In genomic region chr13:48890386-48890785, GRCh38 we compare ENCODE assay signal across 20 cellular contexts.
DNase-seq lines count a peak whose midpoint lies in the region; ATAC-seq and TF ChIP-seq lines count a peak whose summit lies in the region.
"Had no signal": no experiment of that assay in that cellular context is flagged by ENCODE, and none has a peak within 500 bp of the region (broad histone marks: within the 10 kb centered on the region; RNA-seq: fewer than 3 reads in every experiment).

No MANE protein-coding gene starts in this region.

- no peaks in the 10 kb centered on the region for H3K27me3 ChIP-seq in smooth muscle cell (ENCODE audit: low read depth)
- H3K27me3 ChIP-seq in SJCRH30, result no peaks in the 10 kb centered on the region

- no peaks in the 10 kb centered on the region for H3K79me2 ChIP-seq in smooth muscle cell (ENCODE audit: low read depth)

- H3K27ac Mint-ChIP-seq in activated T-helper 17 cell treated with anti-CD3 and anti-CD28 coated beads, Interleukin-2, amount 50 U/mL, for 72 hours, result peak overlapping the region; percentile 9

- H3K9me3 ChIP-seq in smooth muscle cell (replicated peaks; ENCODE audit: low read depth) (no peaks in the 10 kb centered on the region), SJCRH30 (replicated peaks) (no peaks in the 10 kb centered on the region)

- peaks cover 21% of the 10 kb centered on the region for H3F3A ChIP-seq in smooth muscle cell (ENCODE audit: low read depth)

- H3K4me1 ChIP-seq in smooth muscle cell (ENCODE audit: low read depth) (no peaks in the 10 kb centered on the region), SJCRH30 (peaks cover 10% of the 10 kb centered on the region; the same call in 1 of the 2 replicates)

- H3K27ac ChIP-seq in smooth muscle cell (ENCODE audit: low read depth) (peak overlapping the region; percentile 97), SJCRH30 (no peak overlapping the region)
- H3K27ac ChIP-seq: SK-N-MC had no signal

- no peak overlapping the region for H3K9ac ChIP-seq in smooth muscle cell (ENCODE audit: low read depth)

- WGBS in smooth muscle cell (ENCODE audit: low lambda C conversion rate), result 36% methylated on average over 3 of the region's 3 CpGs

- H4K20me1 ChIP-seq in smooth muscle cell (ENCODE audit: low read depth), result no peaks in the 10 kb centered on the region

- H3K9me3 Mint-ChIP-seq in activated T-helper 17 cell treated with anti-CD3 and anti-CD28 coated beads, Interleukin-2, amount 50 U/mL, for 72 hours, result peaks cover 4% of the 10 kb centered on the region

- H3K27me3 Mint-ChIP-seq in activated T-helper 17 cell treated with anti-CD3 and anti-CD28 coated beads, Interleukin-2, amount 50 U/mL, for 72 hours, result no peaks in the 10 kb centered on the region

- no peaks in the 10 kb centered on the region for H3K36me3 ChIP-seq in smooth muscle cell (ENCODE audit: low read depth)
- H3K36me3 ChIP-seq in SJCRH30, result no peaks in the 10 kb centered on the region

- H3K4me3 Mint-ChIP-seq in activated T-helper 17 cell treated with anti-CD3 and anti-CD28 coated beads, Interleukin-2, amount 50 U/mL, for 72 hours, result no peak overlapping the region

- TF ChIP-seq CTCF in AG10803 (conservative IDR thresholded peaks at IDR 0.05; ENCODE audit: low read length) (no peak), fibroblast of the aortic adventitia (IDR thresholded peaks at IDR 0.05; ENCODE audit: insufficient read depth, low read length) (no peak), smooth muscle cell (IDR thresholded peaks at IDR 0.05; ENCODE audit: borderline replicate concordance, insufficient read depth, poor library complexity, severe bottlenecking) (no peak)

- peaks cover 27% of the 10 kb centered on the region for H3K4me1 Mint-ChIP-seq in activated T-helper 17 cell treated with anti-CD3 and anti-CD28 coated beads, Interleukin-2, amount 50 U/mL, for 72 hours

- no peak overlapping the region for H2AFZ ChIP-seq in smooth muscle cell (ENCODE audit: low read depth)

- no peak for ATAC-seq in activated T-helper 17 cell treated with anti-CD3 and anti-CD28 coated beads, Interleukin-2, amount 50 U/mL, for 72 hours (replicated peaks)
- ATAC-seq: Panc1 had no signal

- DNase-seq in AG10803 (ENCODE audit: low read depth) (peak; percentile 39), fibroblast of the aortic adventitia (ENCODE audit: low read depth) (peak; percentile 18), smooth muscle cell (lab: John Stamatoyannopoulos, UW; ENCODE audit: unreplicated experiment) (no peak), NCI-H510A (lab: John Stamatoyannopoulos, UW) (no peak), NCI-H774 (lab: John Stamatoyannopoulos, UW) (no peak), SJCRH30 (no peak)
- DNase-seq: ACHN, Calu3, DMS79 treated with DMSO at 0.1 percent for 48 hours, H7, NCI-H1048, NCI-H1417, NCI-H1694, NCI-H2029 treated with DMSO at 0.1 percent for 48 hours, NCI-H446 treated with DMSO at 0.1 percent for 48 hours, NCI-H526 treated with DMSO at 0.1 percent for 48 hours, SHP77 treated with DMSO at 0.1 percent for 48 hours had no signal

- no peaks in the 10 kb centered on the region for H3K36me3 Mint-ChIP-seq in activated T-helper 17 cell treated with anti-CD3 and anti-CD28 coated beads, Interleukin-2, amount 50 U/mL, for 72 hours (ENCODE audit: low read depth)

- no peak overlapping the region for H3K4me2 ChIP-seq in smooth muscle cell

- H3K4me3 ChIP-seq in AG10803 (ENCODE audit: low read length), result no peak overlapping the region
- H3K4me3 ChIP-seq in fibroblast of the aortic adventitia (ENCODE audit: low read depth, low read length), result no peak overlapping the region
- no peak overlapping the region for H3K4me3 ChIP-seq in smooth muscle cell
- no peak overlapping the region for H3K4me3 ChIP-seq in SJCRH30
- H3K4me3 ChIP-seq: SK-N-MC had no signal

Comparison
In these comparisons a context has a peak if more than half of its experiments do, and no peak if none do; other contexts are left out.
1. DNase-seq: peak in AG10803 (single experiment) and fibroblast of the aortic adventitia (single experiment); none in smooth muscle cell (single experiment), NCI-H510A (single experiment), NCI-H774 (single experiment) and SJCRH30 (0 of 2).